In the genomic region with DNA sequence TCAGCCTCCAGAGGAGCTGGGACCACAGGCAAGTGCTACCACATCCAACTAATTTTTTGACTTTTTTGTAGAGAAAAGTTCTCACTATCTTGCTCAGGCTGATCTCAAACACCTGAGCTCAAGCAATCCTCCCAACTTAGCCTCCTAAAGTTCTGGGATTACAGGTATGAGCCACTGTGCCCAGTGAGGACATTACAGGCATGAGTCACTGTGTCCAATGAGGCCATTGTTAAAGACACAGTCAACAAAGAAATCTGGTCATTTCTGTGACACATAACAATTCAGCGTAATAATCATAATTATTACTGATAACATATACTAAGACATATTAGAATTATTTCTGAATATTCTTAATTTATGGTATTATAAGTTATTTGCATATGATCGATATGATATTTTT, we compare ENCODE assay signal across 35 cellular contexts.
"Had no signal": no experiment of that assay in that cellular context is flagged by ENCODE, and none has a peak within 500 bp of the region (broad histone marks: within the 10 kb centered on the region; RNA-seq: fewer than 3 reads in every experiment).

No MANE protein-coding gene starts in this region.

- H3K36me3 ChIP-seq: MG63 had no signal

- H3K4me2 ChIP-seq: KMS-11 had no signal

- H3K27me3 ChIP-seq: MG63 had no signal

- H3K9ac ChIP-seq: KMS-11 had no signal

- H3K9me3 ChIP-seq: MG63 had no signal

- H3K4me3 ChIP-seq: MG63 had no signal

- DNase-seq: Karpas-422, Kasumi-1, KG1, MG63, MM.1S, MV-4-11, NCI-H1048, NCI-H1092, NCI-H1092 treated with DMSO at 0.1 percent for 48 hours, NCI-H1105, NCI-H1105 treated with DMSO at 0.1 percent for 48 hours, NCI-H1417, NCI-H1417 treated with DMSO at 0.1 percent for 48 hours, NCI-H1436, NCI-H1436 treated with DMSO at 0.1 percent for 48 hours, NCI-H146, NCI-H1694, NCI-H1694 treated with DMSO at 0.1 percent for 48 hours, NCI-H187, NCI-H187 treated with DMSO at 0.1 percent for 48 hours, NCI-H1930, NCI-H2029, NCI-H2029 treated with DMSO at 0.1 percent for 48 hours, NCI-H2081, NCI-H2081 treated with DMSO at 0.1 percent for 48 hours, NCI-H2107, NCI-H2171, NCI-H2171 treated with DMSO at 0.1 percent for 48 hours, NCI-H2227 treated with DMSO at 0.1 percent for 48 hours, NCI-H226, NCI-H345, NCI-H446, NCI-H446 treated with DMSO at 0.1 percent for 48 hours, NCI-H510A had no signal

- H3K27ac ChIP-seq: KMS-11 had no signal
